17 cellular contexts compared by ENCODE assay signal in genomic region chr11:9740202-9740881, GRCh38.
DNase-seq lines count a peak whose midpoint lies in the region; ATAC-seq and TF ChIP-seq lines count a peak whose summit lies in the region.
"Had no signal": no experiment of that assay in that cellular context is flagged by ENCODE, and none has a peak within 500 bp of the region (broad histone marks: within the 10 kb centered on the region; RNA-seq: fewer than 3 reads in every experiment).

No MANE protein-coding gene starts in this region.

- H3K4me1 ChIP-seq in prostate gland (replicated peaks) (no peaks in the 10 kb centered on the region), adrenal gland (replicated peaks in 1 of 2) (no peaks in the 10 kb centered on the region)
- H3K4me1 ChIP-seq: uterus had no signal

- WGBS in prostate gland = 52% methylated on average over 12 of the region's 12 CpGs
- 87 to 93% (median 92%) methylated on average over 12 of the region's 12 CpGs for WGBS in adrenal gland, 4 donors

- H3K27me3 ChIP-seq in prostate gland (replicated peaks; ENCODE audit: insufficient read depth) (no peaks in the 10 kb centered on the region), adrenal gland (no peaks in the 10 kb centered on the region)
- H3K27me3 ChIP-seq: uterus had no signal

- H3K9me3 ChIP-seq in prostate gland (no peaks in the 10 kb centered on the region), adrenal gland (replicated peaks in 1 of 3) (no peaks in the 10 kb centered on the region)
- H3K9me3 ChIP-seq: uterus had no signal

- H3K4me3 ChIP-seq in GM12864 (ENCODE audit: low read depth, low read length) (no peak overlapping the region), LNCaP clone FGC (ENCODE audit: low read depth, low read length) (no peak overlapping the region), epithelial cell of esophagus (ENCODE audit: low read length) (no peak overlapping the region), prostate gland (no peak overlapping the region), adrenal gland (no peak overlapping the region)
- H3K4me3 ChIP-seq: uterus had no signal

- DNase-seq in GM12864 (ENCODE audit: low read depth) = peak; percentile 61
- DNase-seq in LNCaP clone FGC (ENCODE audit: low read depth) = peak; percentile 88
- DNase-seq in epithelial cell of esophagus (ENCODE audit: low read depth) = peak; percentile 85
- peak; percentile 67 for DNase-seq in prostate gland (ENCODE audit: low spot score)
- no peak for DNase-seq in adrenal gland
- no peak for DNase-seq in SIG-M5 treated with dmso at 0.1 percent for 504 hours (lab: John Stamatoyannopoulos, UW; ENCODE audit: unreplicated experiment)
- DNase-seq: activated CD4-positive, alpha-beta T cell treated with anti-CD3 and anti-CD28 coated beads, Interleukin-2, amount 50 U/mL, for 4 hours; activated T-cell treated with anti-CD3 and anti-CD28 coated beads, Interleukin-2, amount 50 U/mL, for 48 hours; CD8-positive, alpha-beta T cell; effector CD4-positive, alpha-beta T cell; midbrain; NCI-H2081; NCI-H774; T-helper 9 cell; uterus had no signal

- H3K36me3 ChIP-seq in prostate gland (no peaks in the 10 kb centered on the region), adrenal gland (replicated peaks in 1 of 2) (peaks cover 0 to 18% of the 10 kb centered on the region in 2 donors)
- H3K36me3 ChIP-seq: uterus had no signal

- H3K27ac ChIP-seq in prostate gland (peak overlapping the region in 1 of 2 donors; percentile 30), adrenal gland (no peak overlapping the region)

- intact Hi-C loops in prostate gland (cut with DNase I) = loop anchor here (10.0 kb wide), 1 partner anchor 76 kb away; the partner anchor contains the start of gene SWAP70
- intact Hi-C loops in adrenal gland (cut with DNase I) = loop anchor here (10.0 kb wide), 1 partner anchor 206 kb away; no protein-coding TSS in a partner anchor

- TF ChIP-seq CTCF in GM12864 (IDR thresholded peaks at IDR 0.05; ENCODE audit: low read depth, low read length, missing control alignments) (no peak), LNCaP clone FGC (IDR thresholded peaks at IDR 0.05; ENCODE audit: control insufficient read depth, extremely low read depth, insufficient read depth) (no peak), epithelial cell of esophagus (IDR thresholded peaks at IDR 0.05; ENCODE audit: insufficient read depth, low read depth, low read length, missing control alignments) (no peak), prostate gland (IDR thresholded peaks at IDR 0.05) (no peak), adrenal gland (IDR thresholded peaks at IDR 0.05) (no peak)

- ATAC-seq in GM21423 (IDR thresholded peaks at IDR 0.05; ENCODE audit: unreplicated experiment) = no peak
- ATAC-seq in GM18867 (IDR thresholded peaks at IDR 0.05; ENCODE audit: unreplicated experiment) = no peak
- ATAC-seq: CD8-positive, alpha-beta T cell had no signal

- TF ChIP-seq POLR2A in prostate gland (IDR thresholded peaks at IDR 0.05) = no peak
- TF ChIP-seq POLR2A in adrenal gland (IDR thresholded peaks at IDR 0.05) = no peak

Comparison
In these comparisons a context has a peak if more than half of its experiments do, and no peak if none do; other contexts are left out.
1. DNase-seq: peak in GM12864 (single experiment), LNCaP clone FGC (single experiment), epithelial cell of esophagus (single experiment) and prostate gland (single experiment); none in adrenal gland (0 of 7) and SIG-M5 treated with dmso at 0.1 percent for 504 hours (single experiment).